9 cellular contexts compared by ENCODE assay signal in the genomic region with DNA sequence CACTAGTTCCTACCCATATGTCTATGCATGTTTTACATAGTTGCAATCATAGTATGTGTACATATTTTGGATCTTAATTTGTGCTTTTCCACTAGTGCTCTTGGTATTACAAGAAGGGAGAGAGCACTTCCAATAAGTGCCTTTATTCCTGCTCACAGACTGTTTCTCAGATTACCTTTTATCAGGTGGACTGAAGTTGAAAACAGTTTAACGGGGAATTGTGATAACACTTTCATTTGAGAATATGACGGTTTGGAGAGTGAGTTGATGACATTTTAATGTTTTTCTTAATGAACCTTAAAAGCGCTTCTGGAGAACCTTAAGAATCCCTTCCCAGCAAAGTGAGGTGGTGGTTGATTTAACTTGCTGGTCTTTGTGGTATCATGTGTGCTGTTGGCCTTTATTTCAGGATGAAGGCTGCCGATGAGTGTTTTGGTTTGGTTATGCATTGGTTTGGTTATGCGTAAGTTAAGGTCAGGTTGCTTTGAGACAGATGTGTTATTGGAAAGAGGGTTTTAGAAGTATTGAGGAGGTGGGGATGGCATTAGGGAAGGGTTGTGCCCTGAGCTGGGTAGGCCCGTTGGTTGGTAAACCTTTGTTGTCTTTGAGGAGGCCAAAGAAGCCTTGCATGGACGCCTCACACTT. TPM values are rescaled to one million over a fixed set of nuclear protein-coding genes. Genes with fewer than 3 reads are reported as not detected.
DNase-seq lines count a peak whose midpoint lies in the region; ATAC-seq and TF ChIP-seq lines count a peak whose summit lies in the region.
"Had no signal": no experiment of that assay in that cellular context is flagged by ENCODE, and none has a peak within 500 bp of the region (broad histone marks: within the 10 kb centered on the region; RNA-seq: fewer than 3 reads in every experiment).

No MANE protein-coding gene starts in this region.

- H3K9me3 ChIP-seq in OCI-LY3 (ENCODE audit: insufficient read depth, low read length) (no peaks in the 10 kb centered on the region), endocrine pancreas (ENCODE audit: control insufficient read depth, low read length) (no peaks in the 10 kb centered on the region), gastrocnemius medialis (no peaks in the 10 kb centered on the region)
- H3K9me3 ChIP-seq: esophagus muscularis mucosa had no signal

- H2AFZ ChIP-seq in OCI-LY3 (ENCODE audit: low read depth, low read length): no peak overlapping the region

- H3K79me2 ChIP-seq in OCI-LY3 (ENCODE audit: low read length): peaks cover 78% of the 10 kb centered on the region

- H3K4me3 ChIP-seq in GM12865 (ENCODE audit: low read depth, low read length) (peak overlapping the region; percentile 94), OCI-LY3 (ENCODE audit: low read length) (peak overlapping the region; percentile 95), endocrine pancreas (ENCODE audit: control insufficient read depth, insufficient read depth, low read length) (peak overlapping the region; percentile 2), gastrocnemius medialis (no peak overlapping the region)

- H3K36me3 ChIP-seq in OCI-LY3 (replicated peaks; ENCODE audit: low read depth, low read length) (peaks cover 35% of the 10 kb centered on the region), endocrine pancreas (ENCODE audit: control insufficient read depth, insufficient read depth, low read length) (no peaks in the 10 kb centered on the region), gastrocnemius medialis (no peaks in the 10 kb centered on the region)

- H3K4me2 ChIP-seq in OCI-LY3 (ENCODE audit: low read length): peak overlapping the region; percentile 76

- no peak for TF ChIP-seq POLR2A in gastrocnemius medialis (IDR thresholded peaks at IDR 0.05)

- no peaks in the 10 kb centered on the region for H3K27me3 ChIP-seq in OCI-LY3 (ENCODE audit: low read depth, low read length)
- no peaks in the 10 kb centered on the region for H3K27me3 ChIP-seq in endocrine pancreas (ENCODE audit: control insufficient read depth, insufficient read depth, low read length)
- H3K27me3 ChIP-seq in gastrocnemius medialis: no peaks in the 10 kb centered on the region
- H3K27me3 ChIP-seq: esophagus muscularis mucosa had no signal

- DNase-seq in GM12865 (ENCODE audit: low read depth) (peak; percentile 34), gastrocnemius medialis (no peak), NCI-H2029 treated with DMSO at 0.1 percent for 48 hours (lab: John Stamatoyannopoulos, UW) (no peak), KG1 (lab: John Stamatoyannopoulos, UW) (no peak)
- DNase-seq: NCI-H526 treated with DMSO at 0.1 percent for 48 hours had no signal

- in situ Hi-C loops in gastrocnemius medialis (cut with MboI; ENCODE audit: low sequenced_read_pairs in 4 of 4): loop anchor here in 2 of 4 donors (10.0 to 25.0 kb wide), 2 partner anchors 65 to 203 kb away; partner anchors contain the start of genes ARL8B (in 1 of the 2) and BHLHE40 (in 1 of the 2)

- peaks cover 35% of the 10 kb centered on the region for H4K20me1 ChIP-seq in OCI-LY3 (ENCODE audit: insufficient read depth, low read length)

- peak overlapping the region; percentile 100 for H3K9ac ChIP-seq in OCI-LY3 (ENCODE audit: low read length)
- no peak overlapping the region for H3K9ac ChIP-seq in endocrine pancreas (ENCODE audit: control insufficient read depth, insufficient read depth, low read length)

- intact Hi-C loops in gastrocnemius medialis (cut with DNase I; ENCODE audit: low total_unique reads): loop anchor here (5.0 to 10.0 kb wide), 5 partner anchors 138 to 695 kb away; partner anchors contain the start of genes BHLHE40 and ITPR1

- peak overlapping the region; percentile 96 for H3K27ac ChIP-seq in OCI-LY3 (ENCODE audit: low read length)
- peak overlapping the region in 3 of 4 donors; percentile 3 to 13 (median 9) for H3K27ac ChIP-seq in gastrocnemius medialis
- H3K27ac ChIP-seq: esophagus muscularis mucosa had no signal

- ATAC-seq in gastrocnemius medialis (no peak), GM18861 (IDR thresholded peaks at IDR 0.05; ENCODE audit: unreplicated experiment) (no peak)

- TF ChIP-seq CTCF in GM12865 (IDR thresholded peaks at IDR 0.05; ENCODE audit: insufficient read depth, low read depth, low read length, missing control alignments) (no peak), OCI-LY3 (IDR thresholded peaks at IDR 0.05; ENCODE audit: low read depth, low read length) (no peak), gastrocnemius medialis (IDR thresholded peaks at IDR 0.05 in 4 of 5, conservative IDR thresholded peaks at IDR 0.05 in 1 of 5) (no peak)

- H3K4me1 ChIP-seq in OCI-LY3 (ENCODE audit: low read length) (peaks cover 60% of the 10 kb centered on the region), endocrine pancreas (ENCODE audit: control insufficient read depth, insufficient read depth, low read length) (peaks cover 13% of the 10 kb centered on the region), gastrocnemius medialis (peaks cover 39 to 58% of the 10 kb centered on the region in 2 donors)

RNA-seq across cellular contexts. Expression of gene EDEM1, which starts 2.8 kb away (rescaled TPM):
- 10 to 100 TPM in 3 of 4 donors, 1 to 10 TPM in 1; 7.8 to 12.3 (median 11.4) TPM for total RNA-seq in gastrocnemius medialis

Comparison
In these comparisons a context has a peak if more than half of its experiments do, and no peak if none do; other contexts are left out.
1. H3K4me3 ChIP-seq: peak in GM12865 (single experiment), OCI-LY3 (single experiment) and endocrine pancreas (single experiment); none in gastrocnemius medialis (0 of 4).